8 cellular contexts compared by ENCODE assay signal in the genomic region with DNA sequence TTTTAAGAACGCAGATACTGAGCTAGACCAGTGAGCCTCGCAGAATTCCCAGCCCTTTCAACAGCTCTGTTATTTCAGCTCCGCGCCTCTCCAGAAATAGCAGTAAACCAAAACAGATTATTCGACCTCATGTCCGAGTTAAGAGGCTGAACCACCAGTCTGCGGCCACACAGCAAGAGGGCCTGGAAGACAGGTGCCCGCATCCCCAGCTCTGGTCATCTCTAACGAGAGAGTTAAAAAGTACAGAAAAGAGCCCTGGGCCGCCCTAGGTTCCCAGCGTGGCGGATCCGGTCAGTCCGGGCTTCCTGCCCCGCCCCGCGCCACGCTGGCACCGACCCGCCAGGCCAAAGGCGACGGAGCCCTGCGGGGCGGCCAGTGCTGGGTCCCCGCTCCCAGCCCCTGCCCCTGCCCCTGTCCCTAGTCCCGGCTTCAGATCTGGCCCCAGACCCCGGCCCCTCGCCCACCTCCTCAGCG. TPM values are rescaled to one million over a fixed set of nuclear protein-coding genes. Genes with fewer than 3 reads are reported as not detected.
DNase-seq lines count a peak whose midpoint lies in the region; TF ChIP-seq lines count a peak whose summit lies in the region.

No MANE protein-coding gene starts in this region.

- peak; percentile 33 for DNase-seq in NCI-H1092 treated with DMSO at 0.1 percent for 48 hours (lab: John Stamatoyannopoulos, UW)
- DNase-seq in NCI-H1092 (lab: John Stamatoyannopoulos, UW), result no peak
- no peak for DNase-seq in HFF-Myc (ENCODE audit: extremely low read depth, low read depth)
- DNase-seq in NB4 (ENCODE audit: low read depth), result peak; percentile 52
- DNase-seq in anterior cingulate cortex (lab: John Stamatoyannopoulos, UW), result peak in 34 of 58 donors; percentile 13 to 73 (median 48)
- peak; percentile 80 for DNase-seq in left ventricle myocardium inferior
- DNase-seq in posterior vena cava (ENCODE audit: low spot score), result peak; percentile 89
- no peak for DNase-seq in ecto neural progenitor cell (ENCODE audit: low spot score)

- peaks cover 39% of the 10 kb centered on the region for H3K36me3 ChIP-seq in left ventricle myocardium inferior

- H3K4me3 ChIP-seq in HFF-Myc (replicated peaks; ENCODE audit: low read depth, low read length), result peak overlapping the region; percentile 94
- H3K4me3 ChIP-seq in NB4 (ENCODE audit: low read depth, low read length), result peak overlapping the region; percentile 100
- peak overlapping the region; percentile 97 for H3K4me3 ChIP-seq in left ventricle myocardium inferior

- intact Hi-C loops in left ventricle myocardium inferior (cut with micrococcal nuclease) (no loop called here), posterior vena cava (cut with DNase I) (no loop called here)

- H3K27ac ChIP-seq in left ventricle myocardium inferior (replicated peaks), result peak overlapping the region; percentile 100

- H3K27me3 ChIP-seq in left ventricle myocardium inferior (ENCODE audit: low read depth), result no peaks in the 10 kb centered on the region

- H3K9me3 ChIP-seq in left ventricle myocardium inferior (replicated peaks), result no peaks in the 10 kb centered on the region

- TF ChIP-seq POLR2A in NB4 (IDR thresholded peaks at IDR 0.05; ENCODE audit: extremely low read depth, insufficient read length), result no peak

- no peak for TF ChIP-seq CTCF in HFF-Myc (IDR thresholded peaks at IDR 0.05; ENCODE audit: low read depth, low read length, missing control alignments)
- TF ChIP-seq CTCF in NB4 (IDR thresholded peaks at IDR 0.05; ENCODE audit: low read depth, low read length), result no peak
- no peak for TF ChIP-seq CTCF in left ventricle myocardium inferior (IDR thresholded peaks at IDR 0.05; ENCODE audit: borderline replicate concordance)

- peaks cover 75% of the 10 kb centered on the region for H3K4me1 ChIP-seq in left ventricle myocardium inferior

RNA-seq across cellular contexts. Expression of a gene that starts 0.5 kb away (rescaled TPM):
- 75.9 TPM for total RNA-seq in left ventricle myocardium inferior
- 100 to 1,000 TPM; 113 to 124 TPM for total RNA-seq in posterior vena cava

RNA-seq across cellular contexts. Expression of a gene that starts 27.4 kb away (rescaled TPM):
- 10.1 TPM for total RNA-seq in left ventricle myocardium inferior
- 10 to 100 TPM; 12.0 to 19.6 TPM for total RNA-seq in posterior vena cava

RNA-seq across cellular contexts. Expression of a gene that starts 58.0 kb away (rescaled TPM):
- 9.8 TPM for total RNA-seq in left ventricle myocardium inferior
- total RNA-seq in posterior vena cava, result 10 to 100 TPM in 1 of 2 donors, 1 to 10 TPM in 1; 9.7 to 10.6 TPM

RNA-seq across cellular contexts. Expression of a gene that starts 58.3 kb away (rescaled TPM):
- total RNA-seq in left ventricle myocardium inferior, result 2.5 TPM
- total RNA-seq in posterior vena cava, result 1 to 10 TPM; 6.6 to 8.4 TPM

Comparison
In these comparisons a context has a peak if more than half of its experiments do, and no peak if none do; other contexts are left out.
1. DNase-seq: peak in NCI-H1092 treated with DMSO at 0.1 percent for 48 hours (single experiment), NB4 (single experiment), anterior cingulate cortex (34 of 58), left ventricle myocardium inferior (single experiment) and posterior vena cava (single experiment); none in NCI-H1092 (single experiment), HFF-Myc (single experiment) and ecto neural progenitor cell (single experiment).
2. Peak in every context shown above with its lines, with median percentiles within 50 percentile points of each other: H3K4me3 ChIP-seq.